ENCODE assay signal across 1 cellular context in the genomic region with DNA sequence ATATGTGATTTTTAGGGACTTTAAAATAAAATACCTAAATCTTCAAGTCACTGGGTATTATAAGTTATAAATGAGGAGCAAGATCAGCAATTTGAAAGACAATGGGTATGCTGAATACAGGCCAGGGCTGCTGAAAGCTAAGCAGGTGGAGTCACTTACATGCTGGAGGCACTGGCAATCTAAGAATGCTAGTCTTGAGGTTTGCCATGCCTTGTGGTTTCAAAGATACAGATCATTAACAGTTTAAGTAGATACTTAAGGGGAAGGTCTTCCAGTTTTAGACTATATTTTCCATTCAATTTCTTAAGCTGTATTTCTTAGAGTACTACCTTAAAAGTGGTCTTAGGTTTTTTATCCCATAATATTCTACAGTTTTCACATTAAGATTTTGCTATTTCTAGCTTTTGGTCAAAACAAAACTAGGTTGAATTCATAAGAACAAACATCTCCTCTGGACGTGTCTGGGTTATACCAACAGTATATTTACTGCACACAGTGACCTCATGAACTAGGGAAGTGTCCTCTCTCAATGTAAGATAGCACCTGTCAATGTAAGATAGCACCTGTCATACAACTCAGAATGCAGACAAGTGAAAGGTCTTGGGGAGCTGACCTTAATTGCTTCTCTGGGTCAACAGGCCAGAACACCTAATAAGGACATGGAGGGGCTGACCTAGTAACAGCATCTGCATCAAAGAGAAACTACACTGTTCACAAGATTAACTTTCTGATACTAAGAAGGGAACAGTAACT.
TF ChIP-seq lines count a peak whose summit lies in the region.

No MANE protein-coding gene starts in this region.

TF ChIP-seq in GM12878, 131 proteins besides CTCF, POLR2A, EP300 and RAD21 (continued from another document and continues in another):
- no peak for TF ChIP-seq ZNF24 (IDR thresholded peaks at IDR 0.05)
- TF ChIP-seq, protein P1, sequence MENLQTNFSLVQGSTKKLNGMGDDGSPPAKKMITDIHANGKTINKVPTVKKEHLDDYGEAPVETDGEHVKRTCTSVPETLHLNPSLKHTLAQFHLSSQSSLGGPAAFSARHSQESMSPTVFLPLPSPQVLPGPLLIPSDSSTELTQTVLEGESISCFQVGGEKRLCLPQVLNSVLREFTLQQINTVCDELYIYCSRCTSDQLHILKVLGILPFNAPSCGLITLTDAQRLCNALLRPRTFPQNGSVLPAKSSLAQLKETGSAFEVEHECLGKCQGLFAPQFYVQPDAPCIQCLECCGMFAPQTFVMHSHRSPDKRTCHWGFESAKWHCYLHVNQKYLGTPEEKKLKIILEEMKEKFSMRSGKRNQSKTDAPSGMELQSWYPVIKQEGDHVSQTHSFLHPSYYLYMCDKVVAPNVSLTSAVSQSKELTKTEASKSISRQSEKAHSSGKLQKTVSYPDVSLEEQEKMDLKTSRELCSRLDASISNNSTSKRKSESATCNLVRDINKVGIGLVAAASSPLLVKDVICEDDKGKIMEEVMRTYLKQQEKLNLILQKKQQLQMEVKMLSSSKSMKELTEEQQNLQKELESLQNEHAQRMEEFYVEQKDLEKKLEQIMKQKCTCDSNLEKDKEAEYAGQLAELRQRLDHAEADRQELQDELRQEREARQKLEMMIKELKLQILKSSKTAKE (IDR thresholded peaks at IDR 0.05; ENCODE audit: low read depth, poor library complexity, severe bottlenecking): peak; percentile 95
- TF ChIP-seq HCFC1 (IDR thresholded peaks at IDR 0.05; ENCODE audit: low read length): no peak
- TF ChIP-seq EGR1 (IDR thresholded peaks at IDR 0.05; ENCODE audit: borderline replicate concordance in 1 of 2, low read depth in 2 of 2, low read length in 2 of 2): no peak
- TF ChIP-seq MTA2 (IDR thresholded peaks at IDR 0.05; ENCODE audit: low read depth): peak; percentile 90
- TF ChIP-seq RUNX3 (IDR thresholded peaks at IDR 0.05; ENCODE audit: low read length): peak; percentile 79
- TF ChIP-seq PAX5 (IDR thresholded peaks at IDR 0.05; ENCODE audit: borderline replicate concordance, low read depth, low read length): 0 out of 2 replicates have a peak, but pooled peaks have one; percentile 46
- TF ChIP-seq SMARCA5 (IDR thresholded peaks at IDR 0.05): 0 out of 2 replicates have a peak, but pooled peaks have one; percentile 59
- 0 out of 2 replicates have a peak, but pooled peaks have one; percentile 48 for TF ChIP-seq GATAD2B (conservative IDR thresholded peaks at IDR 0.05; ENCODE audit: low read depth)
- no peak for TF ChIP-seq STAT1 (conservative IDR thresholded peaks at IDR 0.05)
- no peak for TF ChIP-seq ZSCAN29 (IDR thresholded peaks at IDR 0.05)
- TF ChIP-seq HDAC2 (IDR thresholded peaks at IDR 0.05): no peak
- TF ChIP-seq KLF5 (IDR thresholded peaks at IDR 0.05; ENCODE audit: partially characterized antibody): peak; percentile 83
- peak; percentile 88 for TF ChIP-seq ATF7 (IDR thresholded peaks at IDR 0.05; ENCODE audit: low read depth)
- no peak for TF ChIP-seq WRNIP1 (IDR thresholded peaks at IDR 0.05; ENCODE audit: borderline replicate concordance, low read depth, low read length)
- no peak for TF ChIP-seq ELK1 (IDR thresholded peaks at IDR 0.05; ENCODE audit: low read depth, low read length)
- TF ChIP-seq CREB1 (IDR thresholded peaks at IDR 0.05; ENCODE audit: low read depth): peak; percentile 50
- TF ChIP-seq BHLHE40 (IDR thresholded peaks at IDR 0.05; ENCODE audit: borderline replicate concordance in 1 of 2, low read depth in 2 of 2, low read length in 1 of 2): peak in 1 of 2 experiments; percentile 28; a peak in 2 of 4 replicates
- TF ChIP-seq DPF2 (IDR thresholded peaks at IDR 0.05): peak; percentile 66; the same call in 1 of the 2 replicates
- TF ChIP-seq ESRRA (IDR thresholded peaks at IDR 0.05; ENCODE audit: low read length): no peak
- TF ChIP-seq BCL11A (IDR thresholded peaks at IDR 0.05; ENCODE audit: low read depth, low read length): peak; percentile 34; the same call in 1 of the 2 replicates
- TF ChIP-seq RELB (IDR thresholded peaks at IDR 0.05; ENCODE audit: low read depth): no peak; the same call in 1 of the 2 replicates
- TF ChIP-seq ATF3 (IDR thresholded peaks at IDR 0.05; ENCODE audit: borderline replicate concordance, extremely low read depth, low read depth, low read length): no peak
- TF ChIP-seq NRF1 (conservative IDR thresholded peaks at IDR 0.05; ENCODE audit: low read depth, low read length): no peak
- TF ChIP-seq FOXM1 (IDR thresholded peaks at IDR 0.05; ENCODE audit: low read depth, low read length): peak; percentile 77; the same call in 1 of the 2 replicates
- TF ChIP-seq, protein P2, sequence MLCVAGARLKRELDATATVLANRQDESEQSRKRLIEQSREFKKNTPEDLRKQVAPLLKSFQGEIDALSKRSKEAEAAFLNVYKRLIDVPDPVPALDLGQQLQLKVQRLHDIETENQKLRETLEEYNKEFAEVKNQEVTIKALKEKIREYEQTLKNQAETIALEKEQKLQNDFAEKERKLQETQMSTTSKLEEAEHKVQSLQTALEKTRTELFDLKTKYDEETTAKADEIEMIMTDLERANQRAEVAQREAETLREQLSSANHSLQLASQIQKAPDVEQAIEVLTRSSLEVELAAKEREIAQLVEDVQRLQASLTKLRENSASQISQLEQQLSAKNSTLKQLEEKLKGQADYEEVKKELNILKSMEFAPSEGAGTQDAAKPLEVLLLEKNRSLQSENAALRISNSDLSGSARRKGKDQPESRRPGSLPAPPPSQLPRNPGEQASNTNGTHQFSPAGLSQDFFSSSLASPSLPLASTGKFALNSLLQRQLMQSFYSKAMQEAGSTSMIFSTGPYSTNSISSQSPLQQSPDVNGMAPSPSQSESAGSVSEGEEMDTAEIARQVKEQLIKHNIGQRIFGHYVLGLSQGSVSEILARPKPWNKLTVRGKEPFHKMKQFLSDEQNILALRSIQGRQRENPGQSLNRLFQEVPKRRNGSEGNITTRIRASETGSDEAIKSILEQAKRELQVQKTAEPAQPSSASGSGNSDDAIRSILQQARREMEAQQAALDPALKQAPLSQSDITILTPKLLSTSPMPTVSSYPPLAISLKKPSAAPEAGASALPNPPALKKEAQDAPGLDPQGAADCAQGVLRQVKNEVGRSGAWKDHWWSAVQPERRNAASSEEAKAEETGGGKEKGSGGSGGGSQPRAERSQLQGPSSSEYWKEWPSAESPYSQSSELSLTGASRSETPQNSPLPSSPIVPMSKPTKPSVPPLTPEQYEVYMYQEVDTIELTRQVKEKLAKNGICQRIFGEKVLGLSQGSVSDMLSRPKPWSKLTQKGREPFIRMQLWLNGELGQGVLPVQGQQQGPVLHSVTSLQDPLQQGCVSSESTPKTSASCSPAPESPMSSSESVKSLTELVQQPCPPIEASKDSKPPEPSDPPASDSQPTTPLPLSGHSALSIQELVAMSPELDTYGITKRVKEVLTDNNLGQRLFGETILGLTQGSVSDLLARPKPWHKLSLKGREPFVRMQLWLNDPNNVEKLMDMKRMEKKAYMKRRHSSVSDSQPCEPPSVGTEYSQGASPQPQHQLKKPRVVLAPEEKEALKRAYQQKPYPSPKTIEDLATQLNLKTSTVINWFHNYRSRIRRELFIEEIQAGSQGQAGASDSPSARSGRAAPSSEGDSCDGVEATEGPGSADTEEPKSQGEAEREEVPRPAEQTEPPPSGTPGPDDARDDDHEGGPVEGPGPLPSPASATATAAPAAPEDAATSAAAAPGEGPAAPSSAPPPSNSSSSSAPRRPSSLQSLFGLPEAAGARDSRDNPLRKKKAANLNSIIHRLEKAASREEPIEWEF (IDR thresholded peaks at IDR 0.05; ENCODE audit: insufficient replicate concordance, low read depth, low read length): no peak
- TF ChIP-seq PML (IDR thresholded peaks at IDR 0.05; ENCODE audit: low read length): no peak; the same call in 1 of the 2 replicates
- TF ChIP-seq PRDM15 (CRISPR knock-in tag; IDR thresholded peaks at IDR 0.05): no peak
- peak; percentile 47; the same call in 1 of the 2 replicates for TF ChIP-seq HDGF (IDR thresholded peaks at IDR 0.05)
- TF ChIP-seq IKZF1 (conservative IDR thresholded peaks at IDR 0.05): peak; percentile 41
- TF ChIP-seq ZNF274 (IDR thresholded peaks at IDR 0.05; ENCODE audit: insufficient read depth, insufficient read length): no peak
- peak; percentile 76; the same call in 1 of the 2 replicates for TF ChIP-seq CHD2 (IDR thresholded peaks at IDR 0.05; ENCODE audit: borderline replicate concordance, low read depth, low read length)
- peak; percentile 69; the same call in 1 of the 2 replicates for TF ChIP-seq TCF3 (IDR thresholded peaks at IDR 0.05; ENCODE audit: borderline replicate concordance, insufficient read depth, low read depth, low read length)
- peak; percentile 90 for TF ChIP-seq TCF12 (IDR thresholded peaks at IDR 0.05; ENCODE audit: low read depth, low read length)
- TF ChIP-seq FOXK2 (IDR thresholded peaks at IDR 0.05): no peak
- TF ChIP-seq MYB (IDR thresholded peaks at IDR 0.05; ENCODE audit: borderline replicate concordance, low read depth, low read length): no peak; the same call in 1 of the 2 replicates
- no peak for TF ChIP-seq JUND (IDR thresholded peaks at IDR 0.05; ENCODE audit: low read depth, low read length)
- no peak for TF ChIP-seq SIX5 (IDR thresholded peaks at IDR 0.05; ENCODE audit: low read depth, low read length, severe bottlenecking)
- peak in 1 of 2 experiments; percentile 64; a peak in 1 of 4 replicates for TF ChIP-seq ETV6 (conservative IDR thresholded peaks at IDR 0.05 in 1 of 2, IDR thresholded peaks at IDR 0.05 in 1 of 2; ENCODE audit: borderline replicate concordance in 1 of 2, low read depth in 1 of 2)
- peak; percentile 66 for TF ChIP-seq NBN (IDR thresholded peaks at IDR 0.05)
- TF ChIP-seq MTA3 (IDR thresholded peaks at IDR 0.05; ENCODE audit: borderline replicate concordance, low read length): peak; percentile 48; the same call in 1 of the 2 replicates
- TF ChIP-seq NKRF (conservative IDR thresholded peaks at IDR 0.05): peak; percentile 33; the same call in 1 of the 2 replicates
- no peak for TF ChIP-seq RCOR1 (conservative IDR thresholded peaks at IDR 0.05; ENCODE audit: low read depth, low read length)
